Comparison of ENCODE assay signal across 17 cellular contexts in genomic region chr2:228056706-228057105, GRCh38.
DNase-seq lines count a peak whose midpoint lies in the region; ATAC-seq and TF ChIP-seq lines count a peak whose summit lies in the region.
"Had no signal": no experiment of that assay in that cellular context is flagged by ENCODE, and none has a peak within 500 bp of the region (broad histone marks: within the 10 kb centered on the region; RNA-seq: fewer than 3 reads in every experiment).

No MANE protein-coding gene starts in this region.

- H3K9me3 ChIP-seq in lower lobe of right lung = no peaks in the 10 kb centered on the region
- H3K9me3 ChIP-seq: BLaER1, Caco-2 had no signal

- DNase-seq in left ventricle myocardium superior (no peak), Right ventricle myocardium inferior (ENCODE audit: missing footprints) (no peak), fibroblast of pulmonary artery (ENCODE audit: low read depth) (peak; percentile 65), lower lobe of right lung (no peak)
- DNase-seq in activated CD4-positive, CD25-positive, alpha-beta regulatory T cell treated with anti-CD3 and anti-CD28 coated beads, Interleukin-2, amount 50 U/mL, for 72 hours = no peak
- no peak for DNase-seq in stimulated activated CD4-positive, alpha-beta T cell treated with anti-CD3 and anti-CD28 coated beads, Interleukin-15, amount 100 ng/mL, for 24 hours
- DNase-seq: Caco-2; CD4-positive, CD25-positive, alpha-beta regulatory T cell; CD8-positive, alpha-beta T cell; DMS153; GF-D8; GM23248; H7; HCEC 1CT had no signal

- H3K4me3 ChIP-seq in fibroblast of pulmonary artery (replicated peaks; ENCODE audit: low read depth, low read length) = no peak overlapping the region
- H3K4me3 ChIP-seq in lower lobe of right lung = no peak overlapping the region
- H3K4me3 ChIP-seq: BLaER1, GM23248 had no signal

- no peak for TF ChIP-seq CTCF in fibroblast of pulmonary artery (IDR thresholded peaks at IDR 0.05; ENCODE audit: low read length, missing control alignments)
- TF ChIP-seq CTCF in lower lobe of right lung (IDR thresholded peaks at IDR 0.05) = no peak

- H3K27ac ChIP-seq in lower lobe of right lung = no peak overlapping the region
- H3K27ac ChIP-seq: BLaER1, C4-2B, GM23248 had no signal

- intact Hi-C loops in left ventricle myocardium superior (cut with micrococcal nuclease) (loop anchor here (10.0 kb wide), 1 partner anchor 598 kb away; no protein-coding TSS in a partner anchor), Right ventricle myocardium inferior (cut with DNase I) (loop anchor here (5.0 to 10.0 kb wide), 2 partner anchors 116 to 268 kb away; no protein-coding TSS in a partner anchor), lower lobe of right lung (cut with DNase I) (no loop called here)

- H3K36me3 ChIP-seq in lower lobe of right lung = no peaks in the 10 kb centered on the region
- H3K36me3 ChIP-seq: BLaER1 had no signal

- ATAC-seq in left ventricle myocardium superior (peak; percentile 31), Right ventricle myocardium inferior (no peak), lower lobe of right lung (peak; percentile 29 to 37), GM21576 (IDR thresholded peaks at IDR 0.05; ENCODE audit: unreplicated experiment) (no peak)
- ATAC-seq: CD8-positive, alpha-beta T cell had no signal

- peaks cover 9% of the 10 kb centered on the region for H3K4me1 ChIP-seq in lower lobe of right lung
- H3K4me1 ChIP-seq: BLaER1, Caco-2 had no signal

- H3K27me3 ChIP-seq in lower lobe of right lung (ENCODE audit: low read depth) = no peaks in the 10 kb centered on the region
- H3K27me3 ChIP-seq: BLaER1 had no signal

Comparison
In these comparisons a context has a peak if more than half of its experiments do, and no peak if none do; other contexts are left out.
1. ATAC-seq: peak in left ventricle myocardium superior (single experiment) and lower lobe of right lung (2 of 2); none in Right ventricle myocardium inferior (single experiment) and GM21576 (single experiment).